Comparison of ENCODE assay signal across 17 cellular contexts in genomic region chr19:3364501-3364858, GRCh38. TPM values are rescaled to one million over a fixed set of nuclear protein-coding genes. Genes with fewer than 3 reads are reported as not detected.
DNase-seq lines count a peak whose midpoint lies in the region; ATAC-seq and TF ChIP-seq lines count a peak whose summit lies in the region.
"Had no signal": no experiment of that assay in that cellular context is flagged by ENCODE, and none has a peak within 500 bp of the region (broad histone marks: within the 10 kb centered on the region; RNA-seq: fewer than 3 reads in every experiment).

No MANE protein-coding gene starts in this region.

- no peak overlapping the region for H3K4me2 ChIP-seq in osteoblast (ENCODE audit: insufficient read depth, low read length)

- H3K27me3 ChIP-seq in H7 (ENCODE audit: control insufficient read depth, insufficient read depth, low read length) (peaks cover 94% of the 10 kb centered on the region), body of pancreas (no peaks in the 10 kb centered on the region), osteoblast (ENCODE audit: insufficient read depth, low read length) (no peaks in the 10 kb centered on the region), tibial nerve (no peaks in the 10 kb centered on the region), spleen (replicated peaks in 1 of 7) (peaks cover 0 to 21% (median 0%) of the 10 kb centered on the region in 7 donors)

- intact Hi-C loops in body of pancreas (cut with DNase I): no loop called here
- intact Hi-C loops in spleen (cut with DNase I; ENCODE audit: low total_unique reads): loop anchor here (10.0 kb wide), 1 partner anchor 60 kb away; no protein-coding TSS in a partner anchor

- H3K27ac ChIP-seq in body of pancreas (peak overlapping the region; percentile 48 to 99 (median 98)), osteoblast (ENCODE audit: low read depth, low read length) (no peak overlapping the region), tibial nerve (peak overlapping the region; percentile 27 to 100 (median 98)), spleen (peak overlapping the region in 3 of 8 donors; percentile 94 to 96 (median 95))
- H3K27ac ChIP-seq: KMS-11 had no signal

- peaks cover 83% of the 10 kb centered on the region for H3K79me2 ChIP-seq in osteoblast (ENCODE audit: insufficient read depth, low read length)

- peaks cover 33% of the 10 kb centered on the region for H4K20me1 ChIP-seq in osteoblast (ENCODE audit: insufficient read depth, low read length)

- no peaks in the 10 kb centered on the region for H3K36me3 ChIP-seq in H7 (replicated peaks; ENCODE audit: control insufficient read depth, insufficient read depth, low read length)
- H3K36me3 ChIP-seq in body of pancreas (replicated peaks in 1 of 2; ENCODE audit: insufficient read depth in 1 of 2, low read depth in 2 of 2): no peaks in the 10 kb centered on the region
- no peaks in the 10 kb centered on the region for H3K36me3 ChIP-seq in osteoblast (ENCODE audit: insufficient read depth, low read length)
- H3K36me3 ChIP-seq in tibial nerve: no peaks in the 10 kb centered on the region
- no peaks in the 10 kb centered on the region for H3K36me3 ChIP-seq in spleen

- H3K4me1 ChIP-seq in body of pancreas (peaks cover 63% of the 10 kb centered on the region), osteoblast (ENCODE audit: insufficient read depth, low read length) (peaks cover 30% of the 10 kb centered on the region), tibial nerve (peaks cover 0 to 70% (median 25%) of the 10 kb centered on the region in 4 donors), spleen (peaks cover 12 to 88% (median 66%) of the 10 kb centered on the region in 6 donors)

- H3K4me3 ChIP-seq in H7 (ENCODE audit: insufficient read depth, low read depth, low read length) (no peak overlapping the region), body of pancreas (no peak overlapping the region), osteoblast (ENCODE audit: insufficient read depth, low read length) (no peak overlapping the region), tibial nerve (no peak overlapping the region), spleen (no peak overlapping the region)

- DNase-seq in H7 (peak; percentile 32), body of pancreas (no peak), osteoblast (ENCODE audit: insufficient read length, low spot score, missing footprints) (peak; percentile 51), tibial nerve (ENCODE audit: low spot score in 2 of 2) (no peak), spleen (no peak), NCI-H1436 treated with DMSO at 0.1 percent for 48 hours (lab: John Stamatoyannopoulos, UW) (no peak), erythroblast (lab: John Stamatoyannopoulos, UW) (no peak)
- DNase-seq: activated B cell treated with CpG ODN at 0.5 μM for 24 hours; activated CD4-positive, alpha-beta T cell treated with anti-CD3 and anti-CD28 coated beads, Interleukin-2, amount 50 U/mL, for 48 hours; activated effector memory CD4-positive, alpha-beta T cell treated with Interleukin-2 at 50 U/mL for 16 hours; CD8-positive, alpha-beta T cell; cortex of kidney; MV-4-11; NCI-H1694 treated with DMSO at 0.1 percent for 48 hours; small intestine; stimulated activated naive B cell treated with anti-CD40 and anti-IgM and Interleukin-4, amounts not matched to agents 10 μg/mL and 1 μg/mL and 100 μg/mL, for 72 hours had no signal

- TF ChIP-seq POLR2A in body of pancreas (IDR thresholded peaks at IDR 0.05) (no peak), tibial nerve (IDR thresholded peaks at IDR 0.05) (no peak), spleen (IDR thresholded peaks at IDR 0.05) (no peak), erythroblast (IDR thresholded peaks at IDR 0.05; ENCODE audit: low read length) (no peak)

- H2AFZ ChIP-seq in osteoblast (ENCODE audit: low read length): no peak overlapping the region

- 73 to 79% methylated on average over 4 of the region's 4 CpGs for WGBS in body of pancreas, 2 donors
- WGBS in tibial nerve, 2 donors: 63 to 67% methylated on average over 4 of the region's 4 CpGs
- WGBS in spleen, 5 donors: 79 to 88% (median 82%) methylated on average over 4 of the region's 4 CpGs

- TF ChIP-seq CTCF in body of pancreas (IDR thresholded peaks at IDR 0.05) (no peak), osteoblast (IDR thresholded peaks at IDR 0.05; ENCODE audit: extremely low read depth, low read depth, low read length) (no peak), tibial nerve (IDR thresholded peaks at IDR 0.05) (no peak), spleen (IDR thresholded peaks at IDR 0.05 in 8 of 11, conservative IDR thresholded peaks at IDR 0.05 in 3 of 11) (no peak)

- H3K9me3 ChIP-seq in body of pancreas: no peaks in the 10 kb centered on the region
- no peaks in the 10 kb centered on the region for H3K9me3 ChIP-seq in osteoblast (ENCODE audit: low read depth, low read length)
- H3K9me3 ChIP-seq in tibial nerve: no peaks in the 10 kb centered on the region
- H3K9me3 ChIP-seq in spleen: no peaks in the 10 kb centered on the region

- ATAC-seq in body of pancreas: no peak
- ATAC-seq: CD8-positive, alpha-beta T cell; stimulated activated naive B cell treated with anti-CD40 and anti-IgM and Interleukin-4, amounts not matched to agents 10 μg/mL and 1 μg/mL and 100 μg/mL, for 72 hours had no signal

- no peak for TF ChIP-seq EP300 in tibial nerve (IDR thresholded peaks at IDR 0.05)

RNA-seq across cellular contexts. Expression of gene NFIC, which starts 1.9 kb away (rescaled TPM):
- total RNA-seq in H7 (2014; rRNA removed; shearing (Covaris generic)): 1.7 and 2.2 TPM in 2 replicates
- total RNA-seq in body of pancreas (100 to 1,000 TPM; 178 to 186 TPM), osteoblast (57.2 and 61.2 TPM in 2 replicates), tibial nerve (100 to 1,000 TPM; 138 to 200 (median 160) TPM), spleen (100 to 1,000 TPM in 2 of 7 donors, 10 to 100 TPM in 5; 65.4 to 125 (median 77.1) TPM)
- 10 to 100 TPM in 1 of 3 donors, 1 to 10 TPM in 2; 4.1 to 23.4 (median 4.2) TPM for polyA plus RNA-seq in spleen

Comparison
In these comparisons a context has a peak if more than half of its experiments do, and no peak if none do; other contexts are left out.
1. DNase-seq: peak in H7 (single experiment) and osteoblast (single experiment); none in body of pancreas (0 of 4), tibial nerve (0 of 2), spleen (single experiment), NCI-H1436 treated with DMSO at 0.1 percent for 48 hours (single experiment) and erythroblast (0 of 2).
2. RNA of gene NFIC, which starts 1.9 kb away (total RNA-seq): 178 to 186 TPM in body of pancreas, 138 to 200 TPM in tibial nerve, 65.4 to 125 TPM in spleen and 57.2 to 61.2 TPM in osteoblast; 1.7 to 2.2 TPM in H7; every median in the first group is over 10 times any median in the second.